ENCODE assay signal across 12 cellular contexts in the genomic region with DNA sequence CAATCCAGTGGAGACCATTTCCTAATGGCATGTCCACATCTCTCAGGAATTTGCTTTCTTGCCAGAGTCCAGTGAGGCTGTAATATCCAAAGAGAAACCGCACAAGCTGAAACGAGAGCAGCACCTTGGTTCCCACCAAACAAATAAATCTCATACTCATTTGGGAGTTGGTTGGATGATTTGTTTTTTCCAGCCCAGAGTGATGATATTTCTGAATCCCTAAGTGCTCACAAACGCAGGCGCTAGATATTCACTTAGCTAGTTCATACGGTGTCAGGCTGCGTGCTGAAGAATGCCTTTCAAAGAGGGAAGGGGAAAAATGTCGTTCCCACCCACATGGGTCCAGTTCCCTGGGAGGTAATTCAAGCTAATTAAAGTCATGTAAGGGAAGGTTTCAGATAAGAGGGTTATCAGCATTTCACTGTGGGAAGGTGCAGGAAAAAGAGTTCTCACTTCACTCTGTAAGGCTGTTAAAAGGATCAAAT. TPM values are rescaled to one million over a fixed set of nuclear protein-coding genes. Genes with fewer than 3 reads are reported as not detected.
A peak's percentile ranks its signal among the peaks of the same experiment; 100 is the strongest.
DNase-seq lines count a peak whose midpoint lies in the region; ATAC-seq and TF ChIP-seq lines count a peak whose summit lies in the region.
"Had no signal": no experiment of that assay in that cellular context is flagged by ENCODE, and none has a peak within 500 bp of the region (broad histone marks: within the 10 kb centered on the region; RNA-seq: fewer than 3 reads in every experiment).

No MANE protein-coding gene starts in this region.

- H3K4me3 ChIP-seq in choroid plexus epithelial cell (ENCODE audit: low read depth, low read length), result no peak overlapping the region
- no peak overlapping the region for H3K4me3 ChIP-seq in lower lobe of right lung

- DNase-seq in NCI-H146 (lab: John Stamatoyannopoulos, UW) (peak; percentile 53), choroid plexus epithelial cell (ENCODE audit: low read depth) (peak; percentile 70), lower lobe of right lung (no peak), type B pancreatic cell (ENCODE audit: extremely low spot score, unreplicated experiment) (no peak)
- DNase-seq: activated CD8-positive, alpha-beta memory T cell treated with anti-CD3 and anti-CD28 coated beads, Interleukin-2, amount 50 U/mL, for 48 hours; effector CD8-positive, alpha-beta T cell; NCI-H1105 treated with DMSO at 0.1 percent for 48 hours had no signal

- no peaks in the 10 kb centered on the region for H3K36me3 ChIP-seq in lower lobe of right lung

- H3K9me3 ChIP-seq in lower lobe of right lung, result no peaks in the 10 kb centered on the region

- peaks cover 15% of the 10 kb centered on the region for H3K4me1 Mint-ChIP-seq in type B pancreatic cell (ENCODE audit: unreplicated experiment)

- H3K4me3 Mint-ChIP-seq in type B pancreatic cell, result no peak overlapping the region

- H3K27me3 Mint-ChIP-seq in type B pancreatic cell, result no peaks in the 10 kb centered on the region

- TF ChIP-seq CTCF in choroid plexus epithelial cell (conservative IDR thresholded peaks at IDR 0.05; ENCODE audit: low read depth, low read length) (no peak), lower lobe of right lung (IDR thresholded peaks at IDR 0.05) (no peak), type B pancreatic cell (conservative IDR thresholded peaks at IDR 0.05) (no peak)

- peak overlapping the region; percentile 56 for H3K27ac ChIP-seq in lower lobe of right lung

- H3K27ac Mint-ChIP-seq in type B pancreatic cell, result peak overlapping the region; percentile 44

- no peaks in the 10 kb centered on the region for H3K4me1 ChIP-seq in lower lobe of right lung

- no peaks in the 10 kb centered on the region for H3K27me3 ChIP-seq in lower lobe of right lung (ENCODE audit: low read depth)

- peak in 1 of 2 donors; percentile 23 for ATAC-seq in lower lobe of right lung
- no peak for ATAC-seq in GM18502 (IDR thresholded peaks at IDR 0.05; ENCODE audit: poor library complexity, unreplicated experiment)
- ATAC-seq in GM21619 (IDR thresholded peaks at IDR 0.05; ENCODE audit: unreplicated experiment), result no peak
- no peak for ATAC-seq in HG03045 (IDR thresholded peaks at IDR 0.05; ENCODE audit: unreplicated experiment)

- H3K9me3 Mint-ChIP-seq in type B pancreatic cell, result no peaks in the 10 kb centered on the region

- intact Hi-C loops in lower lobe of right lung (cut with DNase I), result no loop called here

- H3K36me3 Mint-ChIP-seq in type B pancreatic cell, result no peaks in the 10 kb centered on the region

RNA-seq across cellular contexts. Expression of gene DPT, which starts 19.6 kb away (rescaled TPM):
- 18.6 TPM for total RNA-seq in lower lobe of right lung
- 0.22 TPM in 1 of 2 replicates, not detected in the other for total RNA-seq in type B pancreatic cell (ENCODE audit: low replicate concordance)
- total RNA-seq: mononuclear cell, SK-MEL-5 had no signal

Comparison
In these comparisons a context has a peak if more than half of its experiments do, and no peak if none do; other contexts are left out.
1. DNase-seq: peak in NCI-H146 (single experiment) and choroid plexus epithelial cell (single experiment); none in lower lobe of right lung (single experiment) and type B pancreatic cell (single experiment).
2. RNA of gene DPT, which starts 19.6 kb away (total RNA-seq): 18.6 TPM in lower lobe of right lung (single experiment); 0.22 TPM in type B pancreatic cell; every median in the first group is over 10 times any median in the second.